In the genomic region with DNA sequence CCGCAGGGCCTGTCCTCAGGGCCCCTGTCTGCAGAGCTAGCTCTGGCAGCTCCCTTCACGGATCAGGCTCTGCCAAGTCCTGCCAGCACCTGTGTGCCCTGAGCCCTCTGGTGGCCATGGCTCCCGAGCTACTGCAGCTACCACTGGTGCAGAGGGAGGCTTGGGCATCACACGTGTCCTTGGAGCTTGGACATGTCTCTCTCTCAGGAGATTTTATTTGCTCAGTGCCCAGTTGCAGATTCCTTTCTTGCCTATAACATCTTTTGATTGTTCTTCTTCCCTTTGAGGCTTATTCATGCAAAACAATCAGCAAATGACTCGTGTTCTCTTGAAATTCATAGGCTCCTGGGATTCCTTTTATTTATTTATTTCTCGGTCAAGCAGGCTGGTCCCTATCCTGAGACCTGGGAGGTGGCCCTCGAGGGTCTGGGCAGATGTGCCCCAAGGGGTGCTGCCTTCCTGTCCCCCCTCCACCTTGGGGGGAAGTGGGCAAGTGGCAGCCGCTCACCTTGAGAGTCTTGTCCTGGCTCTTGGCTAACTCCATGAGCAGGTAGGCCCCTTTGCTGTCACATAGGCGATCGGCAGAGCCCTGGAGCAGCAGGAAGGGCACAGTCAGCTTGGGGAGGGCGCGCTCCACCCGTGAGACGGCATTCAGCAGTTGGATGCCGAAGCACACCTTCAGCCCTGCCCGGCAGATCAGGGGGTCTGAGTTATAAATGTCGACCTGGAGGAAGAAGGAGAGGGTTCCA, we compare ENCODE assay signal across 9 cellular contexts. TPM values are rescaled to one million over a fixed set of nuclear protein-coding genes. Genes with fewer than 3 reads are reported as not detected.
DNase-seq lines count a peak whose midpoint lies in the region; ATAC-seq and TF ChIP-seq lines count a peak whose summit lies in the region.
"Had no signal": no experiment of that assay in that cellular context is flagged by ENCODE, and none has a peak within 500 bp of the region (broad histone marks: within the 10 kb centered on the region; RNA-seq: fewer than 3 reads in every experiment).

No MANE protein-coding gene starts in this region.

- no peak overlapping the region for H3K4me2 ChIP-seq in parathyroid adenoma (ENCODE audit: low read length)

- H3K9me3 ChIP-seq in WERI-Rb-1 (ENCODE audit: severe bottlenecking) (no peaks in the 10 kb centered on the region), parathyroid adenoma (ENCODE audit: control insufficient read depth, low read length) (no peaks in the 10 kb centered on the region)

- ATAC-seq in GM21447 (IDR thresholded peaks at IDR 0.05; ENCODE audit: unreplicated experiment) (no peak), GM18861 (IDR thresholded peaks at IDR 0.05; ENCODE audit: unreplicated experiment) (no peak)

- no peaks in the 10 kb centered on the region for H3K27me3 ChIP-seq in WERI-Rb-1 (ENCODE audit: insufficient read depth, low read depth, severe bottlenecking)
- H3K27me3 ChIP-seq in parathyroid adenoma (ENCODE audit: control insufficient read depth, insufficient read depth, low read length): no peaks in the 10 kb centered on the region

- H3K9ac ChIP-seq in parathyroid adenoma: no peak overlapping the region

- H3K36me3 ChIP-seq in WERI-Rb-1 (no peaks in the 10 kb centered on the region), parathyroid adenoma (ENCODE audit: control insufficient read depth, insufficient read depth, low read length) (no peaks in the 10 kb centered on the region)

- H3K4me3 ChIP-seq in WERI-Rb-1 (ENCODE audit: low read depth, low read length) (no peak overlapping the region), epithelial cell of proximal tubule (ENCODE audit: low read depth, low read length) (no peak overlapping the region), parathyroid adenoma (ENCODE audit: low read depth, low read length) (no peak overlapping the region)

- no peak overlapping the region for H2AFZ ChIP-seq in parathyroid adenoma

- TF ChIP-seq CTCF in WERI-Rb-1 (IDR thresholded peaks at IDR 0.05; ENCODE audit: low read depth, low read length) (peak; percentile 53), epithelial cell of proximal tubule (conservative IDR thresholded peaks at IDR 0.05; ENCODE audit: low read depth, low read length) (peak; percentile 51), parathyroid adenoma (IDR thresholded peaks at IDR 0.05) (peak; percentile 77)

- H3K27ac ChIP-seq in WERI-Rb-1 (no peak overlapping the region; the same call in 1 of the 2 replicates), parathyroid adenoma (no peak overlapping the region)

- H3K79me2 ChIP-seq in parathyroid adenoma: no peaks in the 10 kb centered on the region

- peak; percentile 10 for DNase-seq in DMS79 treated with DMSO at 0.1 percent for 48 hours (lab: John Stamatoyannopoulos, UW)
- DNase-seq in DMS79 (lab: John Stamatoyannopoulos, UW): no peak
- peak; percentile 70 for DNase-seq in NCI-H1092 treated with DMSO at 0.1 percent for 48 hours (lab: John Stamatoyannopoulos, UW)
- peak; percentile 50 for DNase-seq in WERI-Rb-1
- no peak for DNase-seq in epithelial cell of proximal tubule (ENCODE audit: low read depth)
- DNase-seq: activated B cell treated with CpG ODN at 0.5 μM for 24 hours had no signal

- no peaks in the 10 kb centered on the region for H3K4me1 ChIP-seq in parathyroid adenoma

RNA-seq across cellular contexts. Expression of a gene that starts 21.9 kb away (rescaled TPM):
- 8.0 and 14.9 TPM in 2 replicates for total RNA-seq in epithelial cell of proximal tubule

Comparison
In these comparisons a context has a peak if more than half of its experiments do, and no peak if none do; other contexts are left out.
1. DNase-seq: peak in DMS79 treated with DMSO at 0.1 percent for 48 hours (single experiment), NCI-H1092 treated with DMSO at 0.1 percent for 48 hours (single experiment) and WERI-Rb-1 (single experiment); none in DMS79 (single experiment) and epithelial cell of proximal tubule (single experiment).
2. Peak in every context shown above with its lines, with median percentiles within 50 percentile points of each other: CTCF ChIP-seq.